ENCODE assay signal across 9 cellular contexts in genomic region chr3:183159319-183159718, GRCh38. TPM values are rescaled to one million over a fixed set of nuclear protein-coding genes. Genes with fewer than 3 reads are reported as not detected.
DNase-seq lines count a peak whose midpoint lies in the region; ATAC-seq and TF ChIP-seq lines count a peak whose summit lies in the region.
"Had no signal": no experiment of that assay in that cellular context is flagged by ENCODE, and none has a peak within 500 bp of the region (broad histone marks: within the 10 kb centered on the region; RNA-seq: fewer than 3 reads in every experiment).

No MANE protein-coding gene starts in this region.

- H3K4me1 Mint-ChIP-seq in activated T-cell treated with anti-CD3 and anti-CD28 coated beads, Interleukin-2, amount 50 U/mL, for 4 hours (ENCODE audit: low read depth), result peaks cover 31% of the 10 kb centered on the region
- peaks cover 46% of the 10 kb centered on the region for H3K4me1 Mint-ChIP-seq in activated naive CD8-positive, alpha-beta T cell treated with anti-CD3 and anti-CD28 coated beads, Interleukin-2, amount 50 U/mL, for 24 hours
- H3K4me1 Mint-ChIP-seq in progenitor cell of endocrine pancreas (ENCODE audit: low read depth), result peaks cover 8% of the 10 kb centered on the region

- peak overlapping the region; percentile 1 for H3K4me3 Mint-ChIP-seq in activated T-cell treated with anti-CD3 and anti-CD28 coated beads, Interleukin-2, amount 50 U/mL, for 4 hours
- no peak overlapping the region for H3K4me3 Mint-ChIP-seq in activated naive CD8-positive, alpha-beta T cell treated with anti-CD3 and anti-CD28 coated beads, Interleukin-2, amount 50 U/mL, for 24 hours
- no peak overlapping the region for H3K4me3 Mint-ChIP-seq in progenitor cell of endocrine pancreas (ENCODE audit: low read depth)
- H3K4me3 Mint-ChIP-seq: CD8-positive, alpha-beta T cell had no signal

- DNase-seq in activated T-cell treated with anti-CD3 and anti-CD28 coated beads, Interleukin-2, amount 50 U/mL, for 4 hours, result no peak
- no peak for DNase-seq in activated T-cell treated with anti-CD3 and anti-CD28 coated beads, Interleukin-2, amount 50 U/mL, for 48 hours
- DNase-seq in HuH-7.5 (ENCODE audit: low spot score) (peak; percentile 43), progenitor cell of endocrine pancreas (ENCODE audit: low spot score, unreplicated experiment) (no peak), middle frontal gyrus (ENCODE audit: extremely low spot score, low spot score) (no peak)
- no peak for DNase-seq in activated naive CD8-positive, alpha-beta T cell treated with anti-CD3 and anti-CD28 coated beads, Interleukin-2, amount 50 U/mL, for 24 hours
- DNase-seq: CD8-positive, alpha-beta T cell had no signal

- H3K36me3 Mint-ChIP-seq in activated T-cell treated with anti-CD3 and anti-CD28 coated beads, Interleukin-2, amount 50 U/mL, for 4 hours (ENCODE audit: insufficient read depth), result peaks cover 3% of the 10 kb centered on the region
- H3K36me3 Mint-ChIP-seq in activated naive CD8-positive, alpha-beta T cell treated with anti-CD3 and anti-CD28 coated beads, Interleukin-2, amount 50 U/mL, for 24 hours (ENCODE audit: low read depth), result peaks cover 8% of the 10 kb centered on the region
- no peaks in the 10 kb centered on the region for H3K36me3 Mint-ChIP-seq in progenitor cell of endocrine pancreas (ENCODE audit: insufficient read depth)
- H3K36me3 Mint-ChIP-seq: CD8-positive, alpha-beta T cell had no signal

- peak overlapping the region; percentile 77 for H3K27ac Mint-ChIP-seq in activated naive CD8-positive, alpha-beta T cell treated with anti-CD3 and anti-CD28 coated beads, Interleukin-2, amount 50 U/mL, for 24 hours
- H3K27ac Mint-ChIP-seq in progenitor cell of endocrine pancreas, result no peak overlapping the region
- H3K27ac Mint-ChIP-seq: CD8-positive, alpha-beta T cell had no signal

- ATAC-seq in activated T-cell treated with anti-CD3 and anti-CD28 coated beads, Interleukin-2, amount 50 U/mL, for 4 hours, result no peak
- ATAC-seq in activated naive CD8-positive, alpha-beta T cell treated with anti-CD3 and anti-CD28 coated beads, Interleukin-2, amount 50 U/mL, for 24 hours, result no peak
- ATAC-seq in GM19452 (IDR thresholded peaks at IDR 0.05; ENCODE audit: unreplicated experiment), result no peak
- ATAC-seq in activated CD4-positive, CD25-positive, alpha-beta regulatory T cell treated with anti-CD3 and anti-CD28 coated beads, Interleukin-2, amount 50 U/mL, for 24 hours, result no peak
- ATAC-seq: CD8-positive, alpha-beta T cell had no signal

- H3K27me3 Mint-ChIP-seq in activated T-cell treated with anti-CD3 and anti-CD28 coated beads, Interleukin-2, amount 50 U/mL, for 4 hours (ENCODE audit: low read depth), result no peaks in the 10 kb centered on the region
- H3K27me3 Mint-ChIP-seq in activated naive CD8-positive, alpha-beta T cell treated with anti-CD3 and anti-CD28 coated beads, Interleukin-2, amount 50 U/mL, for 24 hours, result peaks cover 10% of the 10 kb centered on the region
- peaks cover 49% of the 10 kb centered on the region for H3K27me3 Mint-ChIP-seq in progenitor cell of endocrine pancreas

- no peaks in the 10 kb centered on the region for H3K9me3 Mint-ChIP-seq in activated T-cell treated with anti-CD3 and anti-CD28 coated beads, Interleukin-2, amount 50 U/mL, for 4 hours
- H3K9me3 Mint-ChIP-seq in activated naive CD8-positive, alpha-beta T cell treated with anti-CD3 and anti-CD28 coated beads, Interleukin-2, amount 50 U/mL, for 24 hours, result no peaks in the 10 kb centered on the region
- H3K9me3 Mint-ChIP-seq in progenitor cell of endocrine pancreas (ENCODE audit: low read depth), result no peaks in the 10 kb centered on the region
- H3K9me3 Mint-ChIP-seq: CD8-positive, alpha-beta T cell had no signal

- TF ChIP-seq CTCF in progenitor cell of endocrine pancreas (IDR thresholded peaks at IDR 0.05; ENCODE audit: unreplicated experiment), result peak; percentile 35

RNA-seq across cellular contexts. Expression of gene LAMP3, which starts 3.2 kb away (rescaled TPM):
- total RNA-seq in activated T-cell treated with anti-CD3 and anti-CD28 coated beads, Interleukin-2, amount 50 U/mL, for 4 hours, result 1 to 10 TPM; 5.7 to 6.9 (median 6.7) TPM
- 0.17 and 0.47 TPM in 2 replicates for total RNA-seq in progenitor cell of endocrine pancreas
